Comparison of ENCODE assay signal across 13 cellular contexts in genomic region chr2:109497911-109498870, GRCh38.
A peak's percentile ranks its signal among the peaks of the same experiment; 100 is the strongest.
DNase-seq lines count a peak whose midpoint lies in the region; ATAC-seq and TF ChIP-seq lines count a peak whose summit lies in the region.
"Had no signal": no experiment of that assay in that cellular context is flagged by ENCODE, and none has a peak within 500 bp of the region (broad histone marks: within the 10 kb centered on the region; RNA-seq: fewer than 3 reads in every experiment).

No MANE protein-coding gene starts in this region.

- H4K91ac ChIP-seq in trophoblast cell (ENCODE audit: low read depth, low read length): no peak overlapping the region

- H2BK120ac ChIP-seq in trophoblast cell (ENCODE audit: insufficient read depth, low read length, poor library complexity): no peak overlapping the region

- H3K79me1 ChIP-seq in trophoblast cell (ENCODE audit: low read length): no peaks in the 10 kb centered on the region

- H3K4me3 Mint-ChIP-seq in chondrocyte (ENCODE audit: unreplicated experiment): no peak overlapping the region
- H3K4me3 Mint-ChIP-seq in naive thymus-derived CD4-positive, alpha-beta T cell: no peak overlapping the region
- H3K4me3 Mint-ChIP-seq: activated naive CD4-positive, alpha-beta T cell treated with anti-CD3 and anti-CD28 coated beads for 36 hours; CD8-positive, alpha-beta memory T cell had no signal

- H3K9me3 ChIP-seq in trophoblast cell (ENCODE audit: insufficient read depth, low read depth, low read length): no peaks in the 10 kb centered on the region
- H3K9me3 ChIP-seq in naive thymus-derived CD4-positive, alpha-beta T cell (ENCODE audit: control insufficient read depth in 2 of 3, low read length in 3 of 3): no peaks in the 10 kb centered on the region
- H3K9me3 ChIP-seq: stomach had no signal

- no peaks in the 10 kb centered on the region for H3K36me3 ChIP-seq in trophoblast cell (ENCODE audit: control insufficient read depth in 1 of 2, insufficient read depth in 2 of 2, low read length in 2 of 2)
- H3K36me3 ChIP-seq in brain microvascular endothelial cell (replicated peaks): no peaks in the 10 kb centered on the region
- H3K36me3 ChIP-seq in naive thymus-derived CD4-positive, alpha-beta T cell (ENCODE audit: control insufficient read depth in 2 of 3, insufficient read depth in 3 of 3, low read length in 3 of 3): peaks cover 0 to 3% (median 0%) of the 10 kb centered on the region in 3 experiments

- DNase-seq in COLO668 (lab: John Stamatoyannopoulos, UW; ENCODE audit: unreplicated experiment) (peak; percentile 51), NCI-H1694 (lab: John Stamatoyannopoulos, UW) (peak; percentile 22), chondrocyte (ENCODE audit: low spot score) (no peak), trophoblast cell (no peak), GF-D8 (lab: John Stamatoyannopoulos, UW) (no peak), brain microvascular endothelial cell (no peak), NCI-H1048 (lab: John Stamatoyannopoulos, UW) (no peak)
- no peak for DNase-seq in naive thymus-derived CD4-positive, alpha-beta T cell
- DNase-seq: activated naive CD4-positive, alpha-beta T cell treated with anti-CD3 and anti-CD28 coated beads for 36 hours; CD8-positive, alpha-beta memory T cell; central memory CD4-positive, alpha-beta T cell; stomach had no signal

- intact Hi-C loops in naive thymus-derived CD4-positive, alpha-beta T cell (cut with micrococcal nuclease): no loop called here

- ATAC-seq in naive thymus-derived CD4-positive, alpha-beta T cell: no peak

- no peak overlapping the region for H3K4me2 ChIP-seq in trophoblast cell (ENCODE audit: low read length)

- in situ Hi-C loops in brain microvascular endothelial cell (cut with HindIII; ENCODE audit: low pct_ligation_motif_present, low sequenced_read_pairs): loop anchor here (25.0 kb wide), 1 partner anchor 361 kb away; the partner anchor contains the start of gene SH3RF3

- H3K4me1 ChIP-seq in trophoblast cell (ENCODE audit: control insufficient read depth in 1 of 2, insufficient read depth in 2 of 2, low read length in 2 of 2): peaks cover 0 to 6% of the 10 kb centered on the region in 2 experiments
- H3K4me1 ChIP-seq in naive thymus-derived CD4-positive, alpha-beta T cell (ENCODE audit: control insufficient read depth in 2 of 2, insufficient read depth in 2 of 2, low read length in 2 of 2): no peaks in the 10 kb centered on the region

- H2BK5ac ChIP-seq in trophoblast cell (ENCODE audit: low read depth, low read length, poor library complexity): no peak overlapping the region

- no peak for TF ChIP-seq CTCF in chondrocyte (IDR thresholded peaks at IDR 0.05)
- no peak for TF ChIP-seq CTCF in brain microvascular endothelial cell (IDR thresholded peaks at IDR 0.05; ENCODE audit: low read depth, low read length, missing control alignments)

- H4K12ac ChIP-seq in trophoblast cell (ENCODE audit: low read depth, low read length): no peak overlapping the region

- H3K9ac ChIP-seq in trophoblast cell (ENCODE audit: low read length): no peak overlapping the region

- H3K27me3 ChIP-seq in trophoblast cell (ENCODE audit: insufficient read depth, low read length) (no peaks in the 10 kb centered on the region), brain microvascular endothelial cell (replicated peaks) (no peaks in the 10 kb centered on the region)
- no peaks in the 10 kb centered on the region for H3K27me3 ChIP-seq in naive thymus-derived CD4-positive, alpha-beta T cell (ENCODE audit: control insufficient read depth in 2 of 2, insufficient read depth in 2 of 2, low read length in 2 of 2)
- H3K27me3 ChIP-seq: stomach had no signal

- peaks cover 23% of the 10 kb centered on the region for H3K36me3 Mint-ChIP-seq in chondrocyte (ENCODE audit: low read depth)
- peaks cover 0 to 16% (median 4%) of the 10 kb centered on the region in 5 donors for H3K36me3 Mint-ChIP-seq in naive thymus-derived CD4-positive, alpha-beta T cell
- H3K36me3 Mint-ChIP-seq: CD8-positive, alpha-beta memory T cell had no signal

- H2AFZ ChIP-seq in trophoblast cell (ENCODE audit: insufficient read depth, low read length, poor library complexity): no peak overlapping the region

- WGBS in trophoblast cell (ENCODE audit: extremely low coverage, insufficient coverage, insufficient read length): no CpG with 5 or more reads among the region's 19 CpGs

- H3K4me1 Mint-ChIP-seq in chondrocyte (ENCODE audit: low read depth): peaks cover 49% of the 10 kb centered on the region
- H3K4me1 Mint-ChIP-seq in naive thymus-derived CD4-positive, alpha-beta T cell: no peaks in the 10 kb centered on the region
- H3K4me1 Mint-ChIP-seq: CD8-positive, alpha-beta memory T cell had no signal

- H3K27ac Mint-ChIP-seq in chondrocyte (ENCODE audit: unreplicated experiment): peak overlapping the region; percentile 78
- H3K27ac Mint-ChIP-seq in naive thymus-derived CD4-positive, alpha-beta T cell: no peak overlapping the region
- H3K27ac Mint-ChIP-seq: activated naive CD4-positive, alpha-beta T cell treated with anti-CD3 and anti-CD28 coated beads for 36 hours; CD8-positive, alpha-beta memory T cell had no signal

- no peak overlapping the region for H3K18ac ChIP-seq in trophoblast cell (ENCODE audit: low read length)

- no peak overlapping the region for H3K4ac ChIP-seq in trophoblast cell (ENCODE audit: low read depth, low read length)

- H2AK5ac ChIP-seq in trophoblast cell (ENCODE audit: low read length): no peak overlapping the region

- H3K23ac ChIP-seq in trophoblast cell (ENCODE audit: low read length): no peak overlapping the region

- H3K27me3 Mint-ChIP-seq in chondrocyte (ENCODE audit: low read depth): no peaks in the 10 kb centered on the region
- no peaks in the 10 kb centered on the region for H3K27me3 Mint-ChIP-seq in naive thymus-derived CD4-positive, alpha-beta T cell

- H3K14ac ChIP-seq in trophoblast cell (ENCODE audit: low read length): no peak overlapping the region

- H3K27ac ChIP-seq in trophoblast cell (ENCODE audit: low read depth, low read length) (no peak overlapping the region), brain microvascular endothelial cell (no peak overlapping the region)
- no peak overlapping the region for H3K27ac ChIP-seq in naive thymus-derived CD4-positive, alpha-beta T cell (ENCODE audit: low read depth, low read length)
- H3K27ac ChIP-seq: SK-N-MC, stomach had no signal

- POLR2A ChIA-PET in naive thymus-derived CD4-positive, alpha-beta T cell (lab: Charles Lee): no interaction called here

- CTCF ChIA-PET in naive thymus-derived CD4-positive, alpha-beta T cell (lab: Charles Lee): no interaction called here

- H2BK12ac ChIP-seq in trophoblast cell (ENCODE audit: low read length): no peak overlapping the region

- no peak overlapping the region for H4K8ac ChIP-seq in trophoblast cell (ENCODE audit: low read depth, low read length)

- no peaks in the 10 kb centered on the region for H3K9me3 Mint-ChIP-seq in chondrocyte (ENCODE audit: low read depth)
- no peaks in the 10 kb centered on the region for H3K9me3 Mint-ChIP-seq in naive thymus-derived CD4-positive, alpha-beta T cell
- H3K9me3 Mint-ChIP-seq: activated naive CD4-positive, alpha-beta T cell treated with anti-CD3 and anti-CD28 coated beads for 36 hours; CD8-positive, alpha-beta memory T cell had no signal

- peak overlapping the region; percentile 21 for H3K4me3 ChIP-seq in trophoblast cell (ENCODE audit: low read depth, low read length)
- no peak overlapping the region for H3K4me3 ChIP-seq in brain microvascular endothelial cell (ENCODE audit: low read depth, low read length)
- H3K4me3 ChIP-seq in naive thymus-derived CD4-positive, alpha-beta T cell (ENCODE audit: low read length): no peak overlapping the region
- H3K4me3 ChIP-seq: SK-N-MC, stomach had no signal

- H3K79me2 ChIP-seq in trophoblast cell (ENCODE audit: control insufficient read depth, insufficient read depth, low read length, poor library complexity): no peaks in the 10 kb centered on the region

Comparison
In these comparisons a context has a peak if more than half of its experiments do, and no peak if none do; other contexts are left out.
1. DNase-seq: peak in COLO668 (single experiment) and NCI-H1694 (single experiment); none in chondrocyte (single experiment), trophoblast cell (0 of 2), GF-D8 (single experiment), brain microvascular endothelial cell (single experiment), naive thymus-derived CD4-positive, alpha-beta T cell (0 of 9) and NCI-H1048 (single experiment).